In the genomic region with DNA sequence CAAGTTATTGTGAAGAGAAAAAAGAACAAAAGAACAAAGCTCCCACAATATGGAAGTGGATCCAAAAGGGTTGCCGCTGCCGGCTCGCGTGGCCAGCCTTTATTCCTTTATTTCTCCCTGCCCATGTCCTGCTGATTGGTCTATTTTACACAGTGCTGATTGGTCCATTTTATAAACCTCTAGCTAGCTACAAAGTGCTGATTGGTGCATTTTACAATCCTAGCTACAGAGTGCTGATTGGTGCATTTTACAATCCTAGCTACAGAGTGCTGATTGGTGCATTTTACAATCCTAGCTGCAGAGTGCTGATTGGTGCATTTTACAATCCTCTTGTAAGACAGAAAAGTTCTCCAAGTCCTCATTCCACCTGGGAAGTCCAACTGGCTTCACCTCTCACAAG, we compare ENCODE assay signal across 4 cellular contexts.
A peak's percentile ranks its signal among the peaks of the same experiment; 100 is the strongest.
TF ChIP-seq lines count a peak whose summit lies in the region.

No MANE protein-coding gene starts in this region.

TF ChIP-seq in A549, 52 proteins besides CTCF, POLR2A, EP300 and RAD21:
- peak; percentile 89 for TF ChIP-seq MAFK (IDR thresholded peaks at IDR 0.05; ENCODE audit: partially characterized antibody)
TF ChIP-seq in A549: peak in this region for 1; not testable (repeated sequence) for 51.

TF ChIP-seq in IMR-90, 13 proteins besides CTCF, POLR2A, EP300 and RAD21:
- peak; percentile 34; the same call in 1 of the 2 replicates for TF ChIP-seq MAFK (IDR thresholded peaks at IDR 0.05; ENCODE audit: low read depth, low read length)

TF ChIP-seq in K562, 482 proteins besides CTCF, POLR2A, EP300 and RAD21:
- TF ChIP-seq C11orf30 (IDR thresholded peaks at IDR 0.05; ENCODE audit: low read depth) (peak; percentile 51), ZNF316 (IDR thresholded peaks at IDR 0.05) (peak; percentile 80), MAFG (tag; conservative IDR thresholded peaks at IDR 0.05) (peak; percentile 36; the same call in 1 of the 2 replicates)

TF ChIP-seq in HepG2, 621 proteins besides CTCF, POLR2A, EP300 and RAD21:
- TF ChIP-seq MAFF (IDR thresholded peaks at IDR 0.05; ENCODE audit: low read depth, low read length) (peak; percentile 64), MAFK (conservative IDR thresholded peaks at IDR 0.05 in 1 of 2, IDR thresholded peaks at IDR 0.05 in 1 of 2; ENCODE audit: low read length in 2 of 2) (peak; percentile 21 to 62; a peak in 2 of 4 replicates)
